Comparison of ENCODE assay signal across 2 cellular contexts in the genomic region with DNA sequence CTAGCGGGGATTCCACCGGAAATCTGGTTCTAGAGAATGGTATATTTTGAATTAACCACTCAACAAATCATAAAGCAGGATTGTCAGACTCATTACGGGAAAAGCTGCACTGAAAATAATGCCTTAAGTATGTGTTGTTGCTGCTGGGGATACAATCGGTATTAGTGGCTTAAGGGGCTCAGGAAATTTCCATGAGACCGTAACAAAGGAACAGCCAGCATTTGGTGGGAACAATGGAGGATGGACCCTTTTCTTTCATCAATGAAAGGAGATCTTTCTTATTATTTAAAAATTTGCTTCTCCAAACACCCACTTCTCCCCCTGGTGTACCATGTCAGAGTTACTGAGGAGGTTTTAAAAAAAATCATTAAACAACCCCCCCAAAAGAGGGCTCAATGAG.
TF ChIP-seq lines count a peak whose summit lies in the region.

No MANE protein-coding gene starts in this region.

TF ChIP-seq in GM23338, 12 proteins besides CTCF, POLR2A, EP300 and RAD21 (continues in another document):
- TF ChIP-seq EZH2 (IDR thresholded peaks at IDR 0.05; ENCODE audit: low read depth, unreplicated experiment) = no peak
- no peak for TF ChIP-seq NANOG (IDR thresholded peaks at IDR 0.05; ENCODE audit: borderline replicate concordance)
- no peak for TF ChIP-seq EZH2phosphoT487 (IDR thresholded peaks at IDR 0.05; ENCODE audit: unreplicated experiment)
- TF ChIP-seq, protein P1, sequence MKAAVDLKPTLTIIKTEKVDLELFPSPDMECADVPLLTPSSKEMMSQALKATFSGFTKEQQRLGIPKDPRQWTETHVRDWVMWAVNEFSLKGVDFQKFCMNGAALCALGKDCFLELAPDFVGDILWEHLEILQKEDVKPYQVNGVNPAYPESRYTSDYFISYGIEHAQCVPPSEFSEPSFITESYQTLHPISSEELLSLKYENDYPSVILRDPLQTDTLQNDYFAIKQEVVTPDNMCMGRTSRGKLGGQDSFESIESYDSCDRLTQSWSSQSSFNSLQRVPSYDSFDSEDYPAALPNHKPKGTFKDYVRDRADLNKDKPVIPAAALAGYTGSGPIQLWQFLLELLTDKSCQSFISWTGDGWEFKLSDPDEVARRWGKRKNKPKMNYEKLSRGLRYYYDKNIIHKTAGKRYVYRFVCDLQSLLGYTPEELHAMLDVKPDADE (IDR thresholded peaks at IDR 0.05) = no peak
- no peak for TF ChIP-seq POLR2AphosphoS5 (IDR thresholded peaks at IDR 0.05; ENCODE audit: low read depth)
- no peak for TF ChIP-seq ZNF114 (CRISPR knock-in tag; IDR thresholded peaks at IDR 0.05)
- no peak for TF ChIP-seq JUNB (IDR thresholded peaks at IDR 0.05; ENCODE audit: unreplicated experiment)
- TF ChIP-seq, protein P2, sequence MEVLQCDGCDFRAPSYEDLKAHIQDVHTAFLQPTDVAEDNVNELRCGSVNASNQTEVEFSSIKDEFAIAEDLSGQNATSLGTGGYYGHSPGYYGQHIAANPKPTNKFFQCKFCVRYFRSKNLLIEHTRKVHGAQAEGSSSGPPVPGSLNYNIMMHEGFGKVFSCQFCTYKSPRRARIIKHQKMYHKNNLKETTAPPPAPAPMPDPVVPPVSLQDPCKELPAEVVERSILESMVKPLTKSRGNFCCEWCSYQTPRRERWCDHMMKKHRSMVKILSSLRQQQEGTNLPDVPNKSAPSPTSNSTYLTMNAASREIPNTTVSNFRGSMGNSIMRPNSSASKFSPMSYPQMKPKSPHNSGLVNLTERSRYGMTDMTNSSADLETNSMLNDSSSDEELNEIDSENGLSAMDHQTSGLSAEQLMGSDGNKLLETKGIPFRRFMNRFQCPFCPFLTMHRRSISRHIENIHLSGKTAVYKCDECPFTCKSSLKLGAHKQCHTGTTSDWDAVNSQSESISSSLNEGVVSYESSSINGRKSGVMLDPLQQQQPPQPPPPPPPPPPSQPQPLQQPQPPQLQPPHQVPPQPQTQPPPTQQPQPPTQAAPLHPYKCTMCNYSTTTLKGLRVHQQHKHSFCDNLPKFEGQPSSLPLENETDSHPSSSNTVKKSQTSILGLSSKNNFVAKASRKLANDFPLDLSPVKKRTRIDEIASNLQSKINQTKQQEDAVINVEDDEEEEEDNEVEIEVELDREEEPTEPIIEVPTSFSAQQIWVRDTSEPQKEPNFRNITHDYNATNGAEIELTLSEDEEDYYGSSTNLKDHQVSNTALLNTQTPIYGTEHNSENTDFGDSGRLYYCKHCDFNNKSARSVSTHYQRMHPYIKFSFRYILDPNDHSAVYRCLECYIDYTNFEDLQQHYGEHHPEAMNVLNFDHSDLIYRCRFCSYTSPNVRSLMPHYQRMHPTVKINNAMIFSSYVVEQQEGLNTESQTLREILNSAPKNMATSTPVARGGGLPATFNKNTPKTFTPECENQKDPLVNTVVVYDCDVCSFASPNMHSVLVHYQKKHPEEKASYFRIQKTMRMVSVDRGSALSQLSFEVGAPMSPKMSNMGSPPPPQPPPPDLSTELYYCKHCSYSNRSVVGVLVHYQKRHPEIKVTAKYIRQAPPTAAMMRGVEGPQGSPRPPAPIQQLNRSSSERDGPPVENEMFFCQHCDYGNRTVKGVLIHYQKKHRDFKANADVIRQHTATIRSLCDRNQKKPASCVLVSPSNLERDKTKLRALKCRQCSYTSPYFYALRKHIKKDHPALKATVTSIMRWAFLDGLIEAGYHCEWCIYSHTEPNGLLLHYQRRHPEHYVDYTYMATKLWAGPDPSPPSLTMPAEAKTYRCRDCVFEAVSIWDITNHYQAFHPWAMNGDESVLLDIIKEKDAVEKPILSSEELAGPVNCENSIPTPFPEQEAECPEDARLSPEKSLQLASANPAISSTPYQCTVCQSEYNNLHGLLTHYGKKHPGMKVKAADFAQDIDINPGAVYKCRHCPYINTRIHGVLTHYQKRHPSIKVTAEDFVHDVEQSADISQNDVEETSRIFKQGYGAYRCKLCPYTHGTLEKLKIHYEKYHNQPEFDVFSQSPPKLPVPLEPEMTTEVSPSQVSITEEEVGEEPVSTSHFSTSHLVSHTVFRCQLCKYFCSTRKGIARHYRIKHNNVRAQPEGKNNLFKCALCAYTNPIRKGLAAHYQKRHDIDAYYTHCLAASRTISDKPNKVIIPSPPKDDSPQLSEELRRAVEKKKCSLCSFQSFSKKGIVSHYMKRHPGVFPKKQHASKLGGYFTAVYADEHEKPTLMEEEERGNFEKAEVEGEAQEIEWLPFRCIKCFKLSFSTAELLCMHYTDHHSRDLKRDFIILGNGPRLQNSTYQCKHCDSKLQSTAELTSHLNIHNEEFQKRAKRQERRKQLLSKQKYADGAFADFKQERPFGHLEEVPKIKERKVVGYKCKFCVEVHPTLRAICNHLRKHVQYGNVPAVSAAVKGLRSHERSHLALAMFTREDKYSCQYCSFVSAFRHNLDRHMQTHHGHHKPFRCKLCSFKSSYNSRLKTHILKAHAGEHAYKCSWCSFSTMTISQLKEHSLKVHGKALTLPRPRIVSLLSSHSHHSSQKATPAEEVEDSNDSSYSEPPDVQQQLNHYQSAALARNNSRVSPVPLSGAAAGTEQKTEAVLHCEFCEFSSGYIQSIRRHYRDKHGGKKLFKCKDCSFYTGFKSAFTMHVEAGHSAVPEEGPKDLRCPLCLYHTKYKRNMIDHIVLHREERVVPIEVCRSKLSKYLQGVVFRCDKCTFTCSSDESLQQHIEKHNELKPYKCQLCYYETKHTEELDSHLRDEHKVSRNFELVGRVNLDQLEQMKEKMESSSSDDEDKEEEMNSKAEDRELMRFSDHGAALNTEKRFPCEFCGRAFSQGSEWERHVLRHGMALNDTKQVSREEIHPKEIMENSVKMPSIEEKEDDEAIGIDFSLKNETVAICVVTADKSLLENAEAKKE (CRISPR knock-in tag; IDR thresholded peaks at IDR 0.05) = no peak
- no peak for TF ChIP-seq STAT1 (IDR thresholded peaks at IDR 0.05; ENCODE audit: unreplicated experiment)
- no peak for TF ChIP-seq CREB1 (CRISPR knock-in tag; IDR thresholded peaks at IDR 0.05; ENCODE audit: low read depth)

TF ChIP-seq in H1, 55 proteins besides CTCF, POLR2A, EP300 and RAD21:
- TF ChIP-seq JUND (IDR thresholded peaks at IDR 0.05; ENCODE audit: low read length) (no peak), MAFK (IDR thresholded peaks at IDR 0.05; ENCODE audit: low read depth, low read length) (no peak), GABPA (IDR thresholded peaks at IDR 0.05; ENCODE audit: borderline replicate concordance, insufficient read depth, low read length) (no peak), EGR1 (IDR thresholded peaks at IDR 0.05; ENCODE audit: borderline replicate concordance, low read depth, low read length) (no peak), CREB1 (IDR thresholded peaks at IDR 0.05) (no peak), TAF7 (optimal IDR thresholded peaks at IDR 0.05; ENCODE audit: borderline replicate concordance, low read depth, low read length) (no peak), SIN3A (conservative IDR thresholded peaks at IDR 0.05 in 1 of 2, IDR thresholded peaks at IDR 0.05 in 1 of 2; ENCODE audit: low read depth in 1 of 2, low read length in 2 of 2) (no peak), ZNF274 (IDR thresholded peaks at IDR 0.05; ENCODE audit: borderline replicate concordance, extremely low read depth, low read length) (no peak), BCL11A (IDR thresholded peaks at IDR 0.05; ENCODE audit: low read depth in 2 of 2, low read length in 2 of 2) (no peak), GTF2F1 (IDR thresholded peaks at IDR 0.05; ENCODE audit: borderline replicate concordance, low read depth, low read length) (no peak), NRF1 (IDR thresholded peaks at IDR 0.05; ENCODE audit: low read depth, low read length) (no peak)
- TF ChIP-seq, protein P3, sequence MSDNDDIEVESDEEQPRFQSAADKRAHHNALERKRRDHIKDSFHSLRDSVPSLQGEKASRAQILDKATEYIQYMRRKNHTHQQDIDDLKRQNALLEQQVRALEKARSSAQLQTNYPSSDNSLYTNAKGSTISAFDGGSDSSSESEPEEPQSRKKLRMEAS (IDR thresholded peaks at IDR 0.05) = no peak
- TF ChIP-seq, protein P4, sequence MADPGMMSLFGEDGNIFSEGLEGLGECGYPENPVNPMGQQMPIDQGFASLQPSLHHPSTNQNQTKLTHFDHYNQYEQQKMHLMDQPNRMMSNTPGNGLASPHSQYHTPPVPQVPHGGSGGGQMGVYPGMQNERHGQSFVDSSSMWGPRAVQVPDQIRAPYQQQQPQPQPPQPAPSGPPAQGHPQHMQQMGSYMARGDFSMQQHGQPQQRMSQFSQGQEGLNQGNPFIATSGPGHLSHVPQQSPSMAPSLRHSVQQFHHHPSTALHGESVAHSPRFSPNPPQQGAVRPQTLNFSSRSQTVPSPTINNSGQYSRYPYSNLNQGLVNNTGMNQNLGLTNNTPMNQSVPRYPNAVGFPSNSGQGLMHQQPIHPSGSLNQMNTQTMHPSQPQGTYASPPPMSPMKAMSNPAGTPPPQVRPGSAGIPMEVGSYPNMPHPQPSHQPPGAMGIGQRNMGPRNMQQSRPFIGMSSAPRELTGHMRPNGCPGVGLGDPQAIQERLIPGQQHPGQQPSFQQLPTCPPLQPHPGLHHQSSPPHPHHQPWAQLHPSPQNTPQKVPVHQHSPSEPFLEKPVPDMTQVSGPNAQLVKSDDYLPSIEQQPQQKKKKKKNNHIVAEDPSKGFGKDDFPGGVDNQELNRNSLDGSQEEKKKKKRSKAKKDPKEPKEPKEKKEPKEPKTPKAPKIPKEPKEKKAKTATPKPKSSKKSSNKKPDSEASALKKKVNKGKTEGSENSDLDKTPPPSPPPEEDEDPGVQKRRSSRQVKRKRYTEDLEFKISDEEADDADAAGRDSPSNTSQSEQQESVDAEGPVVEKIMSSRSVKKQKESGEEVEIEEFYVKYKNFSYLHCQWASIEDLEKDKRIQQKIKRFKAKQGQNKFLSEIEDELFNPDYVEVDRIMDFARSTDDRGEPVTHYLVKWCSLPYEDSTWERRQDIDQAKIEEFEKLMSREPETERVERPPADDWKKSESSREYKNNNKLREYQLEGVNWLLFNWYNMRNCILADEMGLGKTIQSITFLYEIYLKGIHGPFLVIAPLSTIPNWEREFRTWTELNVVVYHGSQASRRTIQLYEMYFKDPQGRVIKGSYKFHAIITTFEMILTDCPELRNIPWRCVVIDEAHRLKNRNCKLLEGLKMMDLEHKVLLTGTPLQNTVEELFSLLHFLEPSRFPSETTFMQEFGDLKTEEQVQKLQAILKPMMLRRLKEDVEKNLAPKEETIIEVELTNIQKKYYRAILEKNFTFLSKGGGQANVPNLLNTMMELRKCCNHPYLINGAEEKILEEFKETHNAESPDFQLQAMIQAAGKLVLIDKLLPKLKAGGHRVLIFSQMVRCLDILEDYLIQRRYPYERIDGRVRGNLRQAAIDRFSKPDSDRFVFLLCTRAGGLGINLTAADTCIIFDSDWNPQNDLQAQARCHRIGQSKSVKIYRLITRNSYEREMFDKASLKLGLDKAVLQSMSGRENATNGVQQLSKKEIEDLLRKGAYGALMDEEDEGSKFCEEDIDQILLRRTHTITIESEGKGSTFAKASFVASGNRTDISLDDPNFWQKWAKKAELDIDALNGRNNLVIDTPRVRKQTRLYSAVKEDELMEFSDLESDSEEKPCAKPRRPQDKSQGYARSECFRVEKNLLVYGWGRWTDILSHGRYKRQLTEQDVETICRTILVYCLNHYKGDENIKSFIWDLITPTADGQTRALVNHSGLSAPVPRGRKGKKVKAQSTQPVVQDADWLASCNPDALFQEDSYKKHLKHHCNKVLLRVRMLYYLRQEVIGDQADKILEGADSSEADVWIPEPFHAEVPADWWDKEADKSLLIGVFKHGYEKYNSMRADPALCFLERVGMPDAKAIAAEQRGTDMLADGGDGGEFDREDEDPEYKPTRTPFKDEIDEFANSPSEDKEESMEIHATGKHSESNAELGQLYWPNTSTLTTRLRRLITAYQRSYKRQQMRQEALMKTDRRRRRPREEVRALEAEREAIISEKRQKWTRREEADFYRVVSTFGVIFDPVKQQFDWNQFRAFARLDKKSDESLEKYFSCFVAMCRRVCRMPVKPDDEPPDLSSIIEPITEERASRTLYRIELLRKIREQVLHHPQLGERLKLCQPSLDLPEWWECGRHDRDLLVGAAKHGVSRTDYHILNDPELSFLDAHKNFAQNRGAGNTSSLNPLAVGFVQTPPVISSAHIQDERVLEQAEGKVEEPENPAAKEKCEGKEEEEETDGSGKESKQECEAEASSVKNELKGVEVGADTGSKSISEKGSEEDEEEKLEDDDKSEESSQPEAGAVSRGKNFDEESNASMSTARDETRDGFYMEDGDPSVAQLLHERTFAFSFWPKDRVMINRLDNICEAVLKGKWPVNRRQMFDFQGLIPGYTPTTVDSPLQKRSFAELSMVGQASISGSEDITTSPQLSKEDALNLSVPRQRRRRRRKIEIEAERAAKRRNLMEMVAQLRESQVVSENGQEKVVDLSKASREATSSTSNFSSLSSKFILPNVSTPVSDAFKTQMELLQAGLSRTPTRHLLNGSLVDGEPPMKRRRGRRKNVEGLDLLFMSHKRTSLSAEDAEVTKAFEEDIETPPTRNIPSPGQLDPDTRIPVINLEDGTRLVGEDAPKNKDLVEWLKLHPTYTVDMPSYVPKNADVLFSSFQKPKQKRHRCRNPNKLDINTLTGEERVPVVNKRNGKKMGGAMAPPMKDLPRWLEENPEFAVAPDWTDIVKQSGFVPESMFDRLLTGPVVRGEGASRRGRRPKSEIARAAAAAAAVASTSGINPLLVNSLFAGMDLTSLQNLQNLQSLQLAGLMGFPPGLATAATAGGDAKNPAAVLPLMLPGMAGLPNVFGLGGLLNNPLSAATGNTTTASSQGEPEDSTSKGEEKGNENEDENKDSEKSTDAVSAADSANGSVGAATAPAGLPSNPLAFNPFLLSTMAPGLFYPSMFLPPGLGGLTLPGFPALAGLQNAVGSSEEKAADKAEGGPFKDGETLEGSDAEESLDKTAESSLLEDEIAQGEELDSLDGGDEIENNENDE (IDR thresholded peaks at IDR 0.05; ENCODE audit: insufficient replicate concordance, low read length) = no peak
